Comparison of ENCODE assay signal across 12 cellular contexts in the genomic region with DNA sequence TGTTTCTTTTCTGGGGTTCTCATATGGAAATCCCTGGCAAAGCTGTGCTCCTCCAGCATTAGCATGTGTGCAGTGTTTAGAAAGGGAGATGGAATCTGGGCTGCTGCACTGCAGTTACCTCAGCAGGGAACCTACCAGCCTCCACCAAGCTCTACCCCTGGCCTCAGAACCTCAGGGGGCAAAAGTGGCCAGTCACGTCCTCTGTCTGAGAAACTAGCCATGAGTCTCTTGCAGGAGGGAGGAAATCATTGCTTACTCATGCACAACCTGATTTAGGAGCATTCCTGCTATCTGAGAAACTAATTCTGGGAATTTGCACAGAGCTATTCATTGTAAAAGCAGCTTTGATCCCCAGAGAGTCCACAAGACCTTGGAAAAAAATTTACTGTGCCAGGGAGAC.
DNase-seq lines count a peak whose midpoint lies in the region; ATAC-seq, FAIRE-seq and TF ChIP-seq lines count a peak whose summit lies in the region.
"Had no signal": no experiment of that assay in that cellular context is flagged by ENCODE, and none has a peak within 500 bp of the region (broad histone marks: within the 10 kb centered on the region; RNA-seq: fewer than 3 reads in every experiment).

No MANE protein-coding gene starts in this region.

- H3F3A ChIP-seq in neural progenitor cell (ENCODE audit: low read depth) = peaks cover 65% of the 10 kb centered on the region

- H3K4me3 ChIP-seq in BJ (ENCODE audit: low read depth, low read length) (no peak overlapping the region), neural progenitor cell (no peak overlapping the region)

- H3K27me3 Mint-ChIP-seq in dendritic cell treated with granulocyte-macrophage colony-stimulating factor and Interleukin-4, amounts not matched to agents 40 ng/mL and 50 ng/mL, for 4 days = no peaks in the 10 kb centered on the region
- H3K27me3 Mint-ChIP-seq in neural progenitor cell (ENCODE audit: insufficient read depth, low read depth) = no peaks in the 10 kb centered on the region
- peaks cover 17 to 34% of the 10 kb centered on the region in 2 donors for H3K27me3 Mint-ChIP-seq in natural killer cell treated with Interleukin-12 subunit alpha and Interleukin-12 subunit beta and Interleukin-15 and Interleukin-18, amount 100 ng/mL, for 72 hours

- CTCF ChIA-PET in BJ (lab: Yijun Ruan, JAX) = interaction anchor here (0.7 to 9.0 kb wide), 15 partner anchors 10 to 188 kb away, joined by 3 to 64 read pairs (median 3); no protein-coding TSS in a partner anchor

- H3K27ac Mint-ChIP-seq in dendritic cell treated with granulocyte-macrophage colony-stimulating factor and Interleukin-4, amounts not matched to agents 40 ng/mL and 50 ng/mL, for 4 days = peak overlapping the region; percentile 61
- H3K27ac Mint-ChIP-seq in neural progenitor cell = peak overlapping the region; percentile 98
- no peak overlapping the region for H3K27ac Mint-ChIP-seq in natural killer cell treated with Interleukin-12 subunit alpha and Interleukin-12 subunit beta and Interleukin-15 and Interleukin-18, amount 100 ng/mL, for 72 hours

- H3K36me3 Mint-ChIP-seq in dendritic cell treated with granulocyte-macrophage colony-stimulating factor and Interleukin-4, amounts not matched to agents 40 ng/mL and 50 ng/mL, for 4 days (ENCODE audit: low read depth) = no peaks in the 10 kb centered on the region
- peaks cover 17% of the 10 kb centered on the region for H3K36me3 Mint-ChIP-seq in neural progenitor cell
- no peaks in the 10 kb centered on the region for H3K36me3 Mint-ChIP-seq in natural killer cell treated with Interleukin-12 subunit alpha and Interleukin-12 subunit beta and Interleukin-15 and Interleukin-18, amount 100 ng/mL, for 72 hours

- intact Hi-C loops in dendritic cell treated with granulocyte-macrophage colony-stimulating factor and Interleukin-4, amounts not matched to agents 40 ng/mL and 50 ng/mL, for 4 days (cut with micrococcal nuclease) = loop anchor here (5.0 kb wide), 1 partner anchor 36 kb away; no protein-coding TSS in a partner anchor

- no peak overlapping the region for H3K9ac ChIP-seq in neural progenitor cell

- H4K20me1 ChIP-seq in neural progenitor cell (ENCODE audit: low read depth) = peaks cover under 1% of the 10 kb centered on the region

- H3K9me3 ChIP-seq in neural progenitor cell (ENCODE audit: low read depth) = no peaks in the 10 kb centered on the region

- H3K4me3 Mint-ChIP-seq in dendritic cell treated with granulocyte-macrophage colony-stimulating factor and Interleukin-4, amounts not matched to agents 40 ng/mL and 50 ng/mL, for 4 days = no peak overlapping the region
- peak overlapping the region; percentile 63 for H3K4me3 Mint-ChIP-seq in neural progenitor cell
- H3K4me3 Mint-ChIP-seq in natural killer cell treated with Interleukin-12 subunit alpha and Interleukin-12 subunit beta and Interleukin-15 and Interleukin-18, amount 100 ng/mL, for 72 hours = no peak overlapping the region
- H3K4me3 Mint-ChIP-seq: mesothelial cell of epicardium had no signal

- H3K9me3 Mint-ChIP-seq in dendritic cell treated with granulocyte-macrophage colony-stimulating factor and Interleukin-4, amounts not matched to agents 40 ng/mL and 50 ng/mL, for 4 days = no peaks in the 10 kb centered on the region
- H3K9me3 Mint-ChIP-seq in neural progenitor cell = no peaks in the 10 kb centered on the region
- no peaks in the 10 kb centered on the region for H3K9me3 Mint-ChIP-seq in natural killer cell treated with Interleukin-12 subunit alpha and Interleukin-12 subunit beta and Interleukin-15 and Interleukin-18, amount 100 ng/mL, for 72 hours
- H3K9me3 Mint-ChIP-seq: mesothelial cell of epicardium had no signal

- FAIRE-seq in frontal cortex (lab: Jason Lieb, UNC) = no peak
- FAIRE-seq: D721Med had no signal

- POLR2A ChIA-PET in BJ (lab: Charles Lee) = interaction anchor here (0.6 to 1.5 kb wide), 3 partner anchors 12 to 35 kb away, joined by 3 read pairs; no protein-coding TSS in a partner anchor

- H3K4me1 ChIP-seq in neural progenitor cell = peaks cover 64% of the 10 kb centered on the region

- peak overlapping the region; percentile 96 for H3K27ac ChIP-seq in neural progenitor cell

- H3K79me2 ChIP-seq in neural progenitor cell (ENCODE audit: low read depth) = peaks cover 92% of the 10 kb centered on the region

- DNase-seq in BJ (ENCODE audit: low read depth) = peak; percentile 81
- DNase-seq in NCI-H226 = peak; percentile 97
- DNase-seq in neural progenitor cell (ENCODE audit: low spot score) = peak; percentile 79
- no peak for DNase-seq in frontal cortex (ENCODE audit: low spot score in 2 of 2)
- DNase-seq in stimulated activated CD4-positive, alpha-beta T cell treated with anti-CD3 and anti-CD28 coated beads, Interleukin-4, amount 100 ng/mL, for 4 hours = no peak
- no peak for DNase-seq in natural killer cell treated with Interleukin-12 subunit alpha and Interleukin-12 subunit beta and Interleukin-15 and Interleukin-18, amount 100 ng/mL, for 72 hours (ENCODE audit: low spot score)
- DNase-seq: activated T-cell treated with anti-CD3 and anti-CD28 coated beads, Interleukin-2, amount 50 U/mL, for 1 hour; NCI-H510A treated with DMSO at 0.1 percent for 48 hours had no signal

- ATAC-seq in GM18907 (IDR thresholded peaks at IDR 0.05; ENCODE audit: unreplicated experiment) = no peak
- ATAC-seq in natural killer cell treated with Interleukin-12 subunit alpha and Interleukin-12 subunit beta and Interleukin-15 and Interleukin-18, amount 100 ng/mL, for 72 hours = no peak

- peaks cover 29% of the 10 kb centered on the region for H3K4me1 Mint-ChIP-seq in dendritic cell treated with granulocyte-macrophage colony-stimulating factor and Interleukin-4, amounts not matched to agents 40 ng/mL and 50 ng/mL, for 4 days (ENCODE audit: low read depth)
- peaks cover 89% of the 10 kb centered on the region for H3K4me1 Mint-ChIP-seq in neural progenitor cell
- no peaks in the 10 kb centered on the region for H3K4me1 Mint-ChIP-seq in natural killer cell treated with Interleukin-12 subunit alpha and Interleukin-12 subunit beta and Interleukin-15 and Interleukin-18, amount 100 ng/mL, for 72 hours (ENCODE audit: low read depth in 2 of 2)

- no peak overlapping the region for H2AFZ ChIP-seq in neural progenitor cell (replicated peaks)

- H3K4me2 ChIP-seq in neural progenitor cell = peak overlapping the region; percentile 40

- no peaks in the 10 kb centered on the region; the same call in 1 of the 2 replicates for H3K36me3 ChIP-seq in BJ (ENCODE audit: control insufficient read depth, insufficient read depth, low read length)
- H3K36me3 ChIP-seq in neural progenitor cell = no peaks in the 10 kb centered on the region

- TF ChIP-seq CTCF in BJ (IDR thresholded peaks at IDR 0.05; ENCODE audit: insufficient read depth, low read depth, low read length) (no peak), neural progenitor cell (IDR thresholded peaks at IDR 0.05) (no peak)

- H3K27me3 ChIP-seq in BJ (ENCODE audit: control insufficient read depth, insufficient read depth, low read length) (no peaks in the 10 kb centered on the region), neural progenitor cell (no peaks in the 10 kb centered on the region)

Comparison
In these comparisons a context has a peak if more than half of its experiments do, and no peak if none do; other contexts are left out.
1. DNase-seq: peak in BJ (single experiment), NCI-H226 (single experiment) and neural progenitor cell (single experiment); none in frontal cortex (0 of 2), stimulated activated CD4-positive, alpha-beta T cell treated with anti-CD3 and anti-CD28 coated beads, Interleukin-4, amount 100 ng/mL, for 4 hours (0 of 2) and natural killer cell treated with Interleukin-12 subunit alpha and Interleukin-12 subunit beta and Interleukin-15 and Interleukin-18, amount 100 ng/mL, for 72 hours (single experiment).
2. H3K27ac Mint-ChIP-seq: peak in dendritic cell treated with granulocyte-macrophage colony-stimulating factor and Interleukin-4, amounts not matched to agents 40 ng/mL and 50 ng/mL, for 4 days (single experiment) and neural progenitor cell (single experiment); none in natural killer cell treated with Interleukin-12 subunit alpha and Interleukin-12 subunit beta and Interleukin-15 and Interleukin-18, amount 100 ng/mL, for 72 hours (0 of 2).